Comparison of ENCODE assay signal across 8 cellular contexts in the genomic region with DNA sequence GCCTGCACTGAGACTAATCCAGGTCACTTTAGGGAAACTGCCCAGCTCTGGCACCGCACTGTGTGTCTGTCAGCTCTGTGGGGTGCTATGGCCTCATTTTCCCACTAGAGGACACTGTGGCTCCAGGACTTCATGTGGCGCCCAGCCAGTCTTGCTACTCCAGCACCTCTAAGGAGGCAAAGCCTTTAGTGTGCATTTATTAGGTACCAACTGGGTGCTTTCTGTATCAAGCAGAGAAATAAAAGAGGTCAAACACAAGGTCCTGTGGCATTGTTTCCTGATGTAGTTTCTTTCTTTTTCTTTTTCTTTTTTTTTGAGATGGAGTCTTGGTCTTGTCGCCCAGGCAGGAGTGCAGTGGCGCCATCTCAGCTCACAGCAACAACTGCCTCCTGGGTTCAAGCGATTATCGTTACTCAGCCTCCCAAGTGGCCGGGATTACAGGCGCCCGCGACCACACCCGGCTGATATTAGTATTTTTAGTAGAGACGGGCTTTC. TPM values are rescaled to one million over a fixed set of nuclear protein-coding genes. Genes with fewer than 3 reads are reported as not detected.
DNase-seq lines count a peak whose midpoint lies in the region; ATAC-seq and TF ChIP-seq lines count a peak whose summit lies in the region.

No MANE protein-coding gene starts in this region.

- H3K36me3 Mint-ChIP-seq in activated T-cell treated with anti-CD3 and anti-CD28 coated beads, Interleukin-2, amount 50 U/mL, for 24 hours (ENCODE audit: low read depth), result no peaks in the 10 kb centered on the region
- no peaks in the 10 kb centered on the region for H3K36me3 Mint-ChIP-seq in nephron progenitor cell (ENCODE audit: low read depth)

- H3K9ac ChIP-seq in fibroblast of lung (ENCODE audit: insufficient read depth, low read length), result no peak overlapping the region

- H3K4me3 Mint-ChIP-seq in activated T-cell treated with anti-CD3 and anti-CD28 coated beads, Interleukin-2, amount 50 U/mL, for 24 hours, result no peak overlapping the region
- H3K4me3 Mint-ChIP-seq in nephron progenitor cell, result no peak overlapping the region
- no peak overlapping the region for H3K4me3 Mint-ChIP-seq in stimulated activated naive CD8-positive, alpha-beta T cell treated with anti-CD3 and anti-CD28 coated beads, Interleukin-15, amount 100 ng/mL, for 72 hours

- no TSS peak for BruUV-seq in Panc1 (replicated peaks; lab: Mats Ljungman, UMichigan)

- H3K4me2 ChIP-seq in fibroblast of lung (ENCODE audit: extremely low read depth, insufficient read depth, low read length), result no peak overlapping the region

- intact Hi-C loops in Panc1 (cut with micrococcal nuclease; ENCODE audit: unreplicated experiment), result loop anchor here (1.0 kb wide), 1 partner anchor 68 kb away; no protein-coding TSS in a partner anchor

- no peak overlapping the region for H2AFZ ChIP-seq in fibroblast of lung (ENCODE audit: low read length)

- CTCF ChIA-PET in Panc1 (lab: Charles Lee), result interaction anchor here (0.5 to 1.3 kb wide), 11 partner anchors 10 to 124 kb away, joined by 3 to 6 read pairs (median 4); no protein-coding TSS in a partner anchor

- H3K79me2 ChIP-seq in fibroblast of lung (ENCODE audit: control insufficient read depth, insufficient read depth, low read length), result no peaks in the 10 kb centered on the region

- POLR2A ChIA-PET in Panc1 (lab: Charles Lee), result no interaction called here

- H4K20me1 ChIP-seq in fibroblast of lung (ENCODE audit: control insufficient read depth, extremely low read depth, insufficient read depth, low read length), result no peaks in the 10 kb centered on the region

- no peaks in the 10 kb centered on the region for H3K9me3 ChIP-seq in Panc1 (ENCODE audit: control insufficient read depth, insufficient read depth, low read depth, low read length)
- no peaks in the 10 kb centered on the region for H3K9me3 ChIP-seq in fibroblast of lung (ENCODE audit: control insufficient read depth, insufficient read depth, low read depth, low read length)

- H3K36me3 ChIP-seq in Panc1 (ENCODE audit: control insufficient read depth, insufficient read depth, low read length) (no peaks in the 10 kb centered on the region), fibroblast of lung (ENCODE audit: control insufficient read depth, insufficient read depth, low read length) (no peaks in the 10 kb centered on the region)

- H3K27ac Mint-ChIP-seq in activated T-cell treated with anti-CD3 and anti-CD28 coated beads, Interleukin-2, amount 50 U/mL, for 24 hours, result no peak overlapping the region
- H3K27ac Mint-ChIP-seq in nephron progenitor cell, result no peak overlapping the region
- no peak overlapping the region for H3K27ac Mint-ChIP-seq in stimulated activated naive CD8-positive, alpha-beta T cell treated with anti-CD3 and anti-CD28 coated beads, Interleukin-15, amount 100 ng/mL, for 72 hours

- H3K27me3 Mint-ChIP-seq in activated T-cell treated with anti-CD3 and anti-CD28 coated beads, Interleukin-2, amount 50 U/mL, for 24 hours, result peaks cover 5% of the 10 kb centered on the region
- peaks cover 36% of the 10 kb centered on the region for H3K27me3 Mint-ChIP-seq in nephron progenitor cell (ENCODE audit: low read depth, poor library complexity)
- peaks cover 22% of the 10 kb centered on the region for H3K27me3 Mint-ChIP-seq in stimulated activated naive CD8-positive, alpha-beta T cell treated with anti-CD3 and anti-CD28 coated beads, Interleukin-15, amount 100 ng/mL, for 72 hours

- in situ Hi-C loops in Panc1 (cut with HindIII; ENCODE audit: low pct_unique_long_range_greater_than_20kb, low sequenced_read_pairs), result no loop called here

- H3K4me1 Mint-ChIP-seq in activated T-cell treated with anti-CD3 and anti-CD28 coated beads, Interleukin-2, amount 50 U/mL, for 24 hours (ENCODE audit: low read depth), result no peaks in the 10 kb centered on the region
- H3K4me1 Mint-ChIP-seq in nephron progenitor cell, result peaks cover 25% of the 10 kb centered on the region
- H3K4me1 Mint-ChIP-seq in stimulated activated naive CD8-positive, alpha-beta T cell treated with anti-CD3 and anti-CD28 coated beads, Interleukin-15, amount 100 ng/mL, for 72 hours, result no peaks in the 10 kb centered on the region

- no peaks in the 10 kb centered on the region for H3K4me1 ChIP-seq in Panc1 (ENCODE audit: control insufficient read depth, insufficient read depth, low read length)
- H3K4me1 ChIP-seq in fibroblast of lung (ENCODE audit: control insufficient read depth, extremely low read depth, insufficient read depth, low read length), result peaks cover 7% of the 10 kb centered on the region

- ATAC-seq in Panc1 (peak; percentile 98), GM21737 (IDR thresholded peaks at IDR 0.05; ENCODE audit: unreplicated experiment) (no peak)
- ATAC-seq in stimulated activated naive CD8-positive, alpha-beta T cell treated with anti-CD3 and anti-CD28 coated beads, Interleukin-15, amount 100 ng/mL, for 72 hours, result peak; percentile 98

- DNase-seq in DMS53 (lab: John Stamatoyannopoulos, UW), result peak; percentile 84
- peak; percentile 75 for DNase-seq in HuH-7 (ENCODE audit: low spot score)
- peak; percentile 67 for DNase-seq in Panc1 (ENCODE audit: low read depth, low spot score)
- DNase-seq in activated T-cell treated with anti-CD3 and anti-CD28 coated beads, Interleukin-2, amount 50 U/mL, for 24 hours, result peak; percentile 75
- peak; percentile 56 to 76 for DNase-seq in fibroblast of lung (ENCODE audit: low read depth in 2 of 2)
- peak; percentile 84 for DNase-seq in nephron progenitor cell
- peak; percentile 72 to 76 for DNase-seq in stimulated activated naive CD8-positive, alpha-beta T cell treated with anti-CD3 and anti-CD28 coated beads, Interleukin-15, amount 100 ng/mL, for 72 hours

- H3K4me3 ChIP-seq in Panc1 (ENCODE audit: low read depth in 2 of 2, low read length in 2 of 2) (no peak overlapping the region), fibroblast of lung (replicated peaks in 1 of 4; ENCODE audit: control extremely low read depth in 1 of 4, insufficient read depth in 1 of 4, low read depth in 3 of 4, low read length in 4 of 4) (no peak overlapping the region)

- no peaks in the 10 kb centered on the region for H3K9me3 Mint-ChIP-seq in activated T-cell treated with anti-CD3 and anti-CD28 coated beads, Interleukin-2, amount 50 U/mL, for 24 hours
- H3K9me3 Mint-ChIP-seq in nephron progenitor cell, result no peaks in the 10 kb centered on the region
- no peaks in the 10 kb centered on the region for H3K9me3 Mint-ChIP-seq in stimulated activated naive CD8-positive, alpha-beta T cell treated with anti-CD3 and anti-CD28 coated beads, Interleukin-15, amount 100 ng/mL, for 72 hours

- TF ChIP-seq CTCF in Panc1 (IDR thresholded peaks at IDR 0.05) (peak; percentile 99), fibroblast of lung (conservative IDR thresholded peaks at IDR 0.05 in 1 of 2, IDR thresholded peaks at IDR 0.05 in 1 of 2; ENCODE audit: low read depth in 1 of 2, low read length in 2 of 2) (peak; percentile 98 to 100), nephron progenitor cell (IDR thresholded peaks at IDR 0.05) (peak; percentile 100)

- no peak overlapping the region for H3K27ac ChIP-seq in Panc1 (ENCODE audit: low read length)
- H3K27ac ChIP-seq in fibroblast of lung (ENCODE audit: insufficient read depth, low read length), result no peak overlapping the region

- H3K27me3 ChIP-seq in Panc1 (ENCODE audit: control insufficient read depth, insufficient read depth, low read length), result no peaks in the 10 kb centered on the region
- H3K27me3 ChIP-seq in fibroblast of lung (ENCODE audit: control insufficient read depth, insufficient read depth, low read length), result no peaks in the 10 kb centered on the region

RNA-seq across cellular contexts. Expression of a gene that starts 12.5 kb away (rescaled TPM):
- total RNA-seq in Panc1 (2021; ENCODE audit: unreplicated experiment) (3.2 TPM), fibroblast of lung (0.17 and 0.26 TPM in 2 replicates)
- 2.5 TPM for polyA plus RNA-seq in Panc1 (2012; ENCODE audit: insufficient read length)
- polyA plus RNA-seq in fibroblast of lung, result 0.36 and 0.43 TPM in 2 replicates
- 0.45 and 0.62 TPM in 2 replicates for polyA plus RNA-seq in fibroblast of lung (2012)
- polyA minus RNA-seq in fibroblast of lung (ENCODE audit: low replicate concordance), result 0.19 and 2.0 TPM in 2 replicates
